Comparison of ENCODE assay signal across 15 cellular contexts in genomic region chr13:23949200-23949599, GRCh38. TPM values are rescaled to one million over a fixed set of nuclear protein-coding genes. Genes with fewer than 3 reads are reported as not detected.
DNase-seq lines count a peak whose midpoint lies in the region; ATAC-seq and TF ChIP-seq lines count a peak whose summit lies in the region.
"Had no signal": no experiment of that assay in that cellular context is flagged by ENCODE, and none has a peak within 500 bp of the region (broad histone marks: within the 10 kb centered on the region; RNA-seq: fewer than 3 reads in every experiment).

No MANE protein-coding gene starts in this region.

- no peak for TF ChIP-seq CTCF in esophagus squamous epithelium (IDR thresholded peaks at IDR 0.05)

- H3K9me3 ChIP-seq in esophagus squamous epithelium: no peaks in the 10 kb centered on the region

- intact Hi-C loops in esophagus squamous epithelium (cut with DNase I): no loop called here

- no peak overlapping the region for H3K4me3 ChIP-seq in esophagus squamous epithelium
- H3K4me3 ChIP-seq: GM12878, GM23248 had no signal

- peaks cover 0 to 26% (median 0%) of the 10 kb centered on the region in 4 donors for H3K27me3 ChIP-seq in esophagus squamous epithelium

- DNase-seq in NCI-H146 (lab: John Stamatoyannopoulos, UW): peak; percentile 10
- no peak for DNase-seq in NCI-H146 treated with DMSO at 0.1 percent for 48 hours (lab: John Stamatoyannopoulos, UW; ENCODE audit: unreplicated experiment)
- peak; percentile 42 to 76 for DNase-seq in NCI-H2081 (lab: John Stamatoyannopoulos, UW)
- peak; percentile 22 for DNase-seq in cerebellar cortex (ENCODE audit: low spot score)
- DNase-seq in esophagus squamous epithelium (lab: John Stamatoyannopoulos, UW): no peak
- DNase-seq: Calu3, DMS 273 treated with DMSO at 0.1 percent for 48 hours, GM23248 had no signal

- 30 to 47% methylated on average over 2 to 7 of the region's 7 CpGs for WGBS in esophagus squamous epithelium, 2 donors

- H3K27ac ChIP-seq in esophagus squamous epithelium: peak overlapping the region in 2 of 4 donors; percentile 35 to 40
- H3K27ac ChIP-seq: 22Rv1, GM23248 had no signal

- peaks cover 5 to 32% (median 11%) of the 10 kb centered on the region in 3 donors for H3K4me1 ChIP-seq in esophagus squamous epithelium

- TF ChIP-seq POLR2A in esophagus squamous epithelium (IDR thresholded peaks at IDR 0.05): no peak

- no peaks in the 10 kb centered on the region for H3K36me3 ChIP-seq in esophagus squamous epithelium

- ATAC-seq in HG03097 (IDR thresholded peaks at IDR 0.05; ENCODE audit: low FRiP score, unreplicated experiment) (no peak), GM18873 (IDR thresholded peaks at IDR 0.05; ENCODE audit: low FRiP score, unreplicated experiment) (no peak)
- ATAC-seq: GM12878, HCT116 had no signal

RNA-seq across cellular contexts. Expression of gene C1QTNF9B, which starts 51.9 kb away (rescaled TPM):
- not detected for total RNA-seq in esophagus squamous epithelium
- total RNA-seq: A673, Calu3, Daoy, GM12878, GM23248 had no signal

RNA-seq across cellular contexts. Expression of gene MIPEP, which starts 60.0 kb away (rescaled TPM):
- total RNA-seq in esophagus squamous epithelium: 10 to 100 TPM; 12.1 to 25.7 (median 19.5) TPM

Comparison
In these comparisons a context has a peak if more than half of its experiments do, and no peak if none do; other contexts are left out.
1. DNase-seq: peak in NCI-H146 (single experiment), NCI-H2081 (2 of 2) and cerebellar cortex (single experiment); none in NCI-H146 treated with DMSO at 0.1 percent for 48 hours (single experiment) and esophagus squamous epithelium (single experiment).